ENCODE assay signal across 1 cellular context in the genomic region with DNA sequence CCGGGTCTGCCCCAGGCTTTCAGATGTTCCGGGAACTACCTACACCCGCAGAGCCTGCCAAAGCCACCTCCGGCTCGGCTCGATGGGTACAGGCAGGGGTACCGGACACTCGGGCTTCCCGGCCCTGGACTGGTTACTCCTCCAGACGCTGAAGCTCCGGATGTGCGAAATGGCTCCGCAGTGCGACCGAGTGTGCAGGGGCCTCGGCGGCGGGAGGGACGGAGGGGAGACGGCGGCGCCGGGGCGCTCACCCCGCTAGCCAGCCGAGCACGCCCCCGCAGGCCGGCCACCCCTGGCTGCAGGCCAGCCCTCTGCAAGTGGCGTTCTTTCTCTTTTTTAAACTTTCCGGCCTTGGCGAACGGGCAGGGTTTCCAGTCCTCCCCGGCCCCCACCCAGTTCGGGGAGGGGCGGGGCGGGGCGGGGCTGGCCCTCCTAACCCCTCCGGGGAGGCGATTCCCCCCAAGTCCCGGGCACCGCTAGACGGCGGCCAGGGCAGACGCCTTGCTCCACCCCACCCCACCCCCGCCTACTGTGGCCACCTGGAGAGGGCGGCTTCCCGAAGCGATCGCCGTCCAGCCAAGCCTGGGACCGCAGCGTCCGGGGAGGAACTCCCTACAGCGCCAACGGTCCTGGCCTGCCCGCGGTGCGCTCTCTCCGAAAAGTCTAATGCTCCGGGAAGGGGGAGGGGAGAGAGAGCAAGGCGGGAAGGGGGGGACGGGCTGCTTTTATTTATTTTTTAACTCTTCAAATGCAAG.
TF ChIP-seq lines count a peak whose summit lies in the region.

No MANE protein-coding gene starts in this region.

TF ChIP-seq in HCT116, 20 proteins besides CTCF, POLR2A, EP300 and RAD21 (continued from another document):
- TF ChIP-seq, protein P1, sequence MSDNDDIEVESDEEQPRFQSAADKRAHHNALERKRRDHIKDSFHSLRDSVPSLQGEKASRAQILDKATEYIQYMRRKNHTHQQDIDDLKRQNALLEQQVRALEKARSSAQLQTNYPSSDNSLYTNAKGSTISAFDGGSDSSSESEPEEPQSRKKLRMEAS (IDR thresholded peaks at IDR 0.05): no peak
- TF ChIP-seq TCF7L2 (IDR thresholded peaks at IDR 0.05; ENCODE audit: borderline replicate concordance, extremely low read depth, insufficient read depth, insufficient read length): no peak
- no peak for TF ChIP-seq YY1 (IDR thresholded peaks at IDR 0.05; ENCODE audit: extremely low read depth, insufficient replicate concordance, low read depth, low read length)
- TF ChIP-seq EZH2 (IDR thresholded peaks at IDR 0.05): no peak
- TF ChIP-seq, protein P2, sequence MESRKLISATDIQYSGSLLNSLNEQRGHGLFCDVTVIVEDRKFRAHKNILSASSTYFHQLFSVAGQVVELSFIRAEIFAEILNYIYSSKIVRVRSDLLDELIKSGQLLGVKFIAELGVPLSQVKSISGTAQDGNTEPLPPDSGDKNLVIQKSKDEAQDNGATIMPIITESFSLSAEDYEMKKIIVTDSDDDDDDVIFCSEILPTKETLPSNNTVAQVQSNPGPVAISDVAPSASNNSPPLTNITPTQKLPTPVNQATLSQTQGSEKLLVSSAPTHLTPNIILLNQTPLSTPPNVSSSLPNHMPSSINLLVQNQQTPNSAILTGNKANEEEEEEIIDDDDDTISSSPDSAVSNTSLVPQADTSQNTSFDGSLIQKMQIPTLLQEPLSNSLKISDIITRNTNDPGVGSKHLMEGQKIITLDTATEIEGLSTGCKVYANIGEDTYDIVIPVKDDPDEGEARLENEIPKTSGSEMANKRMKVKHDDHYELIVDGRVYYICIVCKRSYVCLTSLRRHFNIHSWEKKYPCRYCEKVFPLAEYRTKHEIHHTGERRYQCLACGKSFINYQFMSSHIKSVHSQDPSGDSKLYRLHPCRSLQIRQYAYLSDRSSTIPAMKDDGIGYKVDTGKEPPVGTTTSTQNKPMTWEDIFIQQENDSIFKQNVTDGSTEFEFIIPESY (IDR thresholded peaks at IDR 0.05; ENCODE audit: extremely low read depth, insufficient replicate concordance, low read length): no peak
- no peak for TF ChIP-seq SIN3A (IDR thresholded peaks at IDR 0.05; ENCODE audit: low read depth)
- no peak for TF ChIP-seq ZFX (IDR thresholded peaks at IDR 0.05)
- TF ChIP-seq EGR1 (IDR thresholded peaks at IDR 0.05; ENCODE audit: low read depth): no peak
- no peak for TF ChIP-seq FOSL1 (IDR thresholded peaks at IDR 0.05; ENCODE audit: low read depth)
- no peak for TF ChIP-seq POLR2AphosphoS5 (IDR thresholded peaks at IDR 0.05; ENCODE audit: low read depth, low read length)
TF ChIP-seq in HCT116: peak in this region for 0.
